In genomic region chr13:99135591-99135990, GRCh38 we compare ENCODE assay signal across 16 cellular contexts.
DNase-seq lines count a peak whose midpoint lies in the region; ATAC-seq and TF ChIP-seq lines count a peak whose summit lies in the region.
"Had no signal": no experiment of that assay in that cellular context is flagged by ENCODE, and none has a peak within 500 bp of the region (broad histone marks: within the 10 kb centered on the region; RNA-seq: fewer than 3 reads in every experiment).

No MANE protein-coding gene starts in this region.

- H3K36me3 ChIP-seq in GM23338 (ENCODE audit: insufficient read depth), result no peaks in the 10 kb centered on the region
- H3K36me3 ChIP-seq: HAP-1 had no signal

- DNase-seq in GM23338 (ENCODE audit: low spot score), result no peak
- DNase-seq in coronary artery (ENCODE audit: low spot score), result peak; percentile 36
- DNase-seq in neural crest cell (ENCODE audit: low read depth, low spot score), result no peak
- no peak for DNase-seq in NCI-H1092 (lab: John Stamatoyannopoulos, UW)
- DNase-seq: C1 segment of cervical spinal cord; Calu3; CD4-positive, alpha-beta memory T cell; COR-L47; DMS53; DMS79 treated with DMSO at 0.1 percent for 48 hours; GF-D8; GOT3; HFFc6 had no signal

- no peak overlapping the region for H3K4me2 ChIP-seq in GM23338

- 0 out of 2 replicates have a peak, but pooled peaks cover 4% of the 10 kb centered on the region for H3K9me2 ChIP-seq in GM23338 (ENCODE audit: insufficient read depth)

- H3K4me3 Mint-ChIP-seq in GM23338, result no peak overlapping the region
- no peak overlapping the region for H3K4me3 Mint-ChIP-seq in neural crest cell
- H3K4me3 Mint-ChIP-seq: CD4-positive, alpha-beta memory T cell; HFFc6 had no signal

- no peaks in the 10 kb centered on the region for H4K20me1 ChIP-seq in GM23338 (replicated peaks; ENCODE audit: insufficient read depth)

- H3K27me3 Mint-ChIP-seq in GM23338 (ENCODE audit: insufficient read depth, low read depth, poor library complexity), result no peaks in the 10 kb centered on the region
- no peaks in the 10 kb centered on the region for H3K27me3 Mint-ChIP-seq in neural crest cell (ENCODE audit: low read depth)
- H3K27me3 Mint-ChIP-seq: CD4-positive, alpha-beta memory T cell had no signal

- no peaks in the 10 kb centered on the region for H3K79me2 ChIP-seq in GM23338 (replicated peaks; ENCODE audit: insufficient read depth)

- peaks cover 4% of the 10 kb centered on the region for H3K36me3 Mint-ChIP-seq in GM23338 (ENCODE audit: low read depth)
- H3K36me3 Mint-ChIP-seq in neural crest cell (ENCODE audit: low read depth), result no peaks in the 10 kb centered on the region
- H3K36me3 Mint-ChIP-seq: CD4-positive, alpha-beta memory T cell had no signal

- no peaks in the 10 kb centered on the region for H3F3A ChIP-seq in GM23338 (replicated peaks; ENCODE audit: low read depth)

- ATAC-seq in GM23338 (no peak), HG02870 (IDR thresholded peaks at IDR 0.05; ENCODE audit: unreplicated experiment) (no peak), HG03280 (IDR thresholded peaks at IDR 0.05; ENCODE audit: unreplicated experiment) (no peak)

- H3K4me1 Mint-ChIP-seq in GM23338, result peaks cover 14% of the 10 kb centered on the region
- peaks cover 23% of the 10 kb centered on the region for H3K4me1 Mint-ChIP-seq in neural crest cell

- H3K27ac Mint-ChIP-seq in GM23338 (no peak overlapping the region), neural crest cell (ENCODE audit: unreplicated experiment) (peak overlapping the region; percentile 5)
- H3K27ac Mint-ChIP-seq: HFFc6 had no signal

- H3K9me3 Mint-ChIP-seq in GM23338 (peaks cover 12% of the 10 kb centered on the region; the same call in 2 of the 3 replicates), neural crest cell (peaks cover 3% of the 10 kb centered on the region)
- H3K9me3 Mint-ChIP-seq: HFFc6 had no signal

- peak overlapping the region; percentile 85; the same call in 1 of the 2 replicates for H2AFZ ChIP-seq in GM23338

- H3K27ac ChIP-seq in GM23338 (ENCODE audit: low read depth), result no peak overlapping the region
- no peak overlapping the region for H3K27ac ChIP-seq in coronary artery

- H3K4me3 ChIP-seq in GM23338 (no peak overlapping the region), coronary artery (no peak overlapping the region)
- H3K4me3 ChIP-seq: HAP-1 had no signal

- H3K4me1 ChIP-seq in GM23338 (ENCODE audit: insufficient read depth), result no peaks in the 10 kb centered on the region

- H3K27me3 ChIP-seq in GM23338 (ENCODE audit: insufficient read depth), result no peaks in the 10 kb centered on the region

- TF ChIP-seq CTCF in GM23338 (conservative IDR thresholded peaks at IDR 0.05; ENCODE audit: low read depth in 2 of 2) (no peak), coronary artery (IDR thresholded peaks at IDR 0.05) (no peak), neural crest cell (conservative IDR thresholded peaks at IDR 0.05) (no peak)

TF ChIP-seq in GM23338, 12 proteins besides CTCF, POLR2A, EP300 and RAD21 (continues in another document):
- TF ChIP-seq EZH2 (IDR thresholded peaks at IDR 0.05; ENCODE audit: low read depth, unreplicated experiment) (no peak), POLR2AphosphoS5 (IDR thresholded peaks at IDR 0.05; ENCODE audit: low read depth) (no peak), JUNB (IDR thresholded peaks at IDR 0.05; ENCODE audit: unreplicated experiment) (no peak), REST (IDR thresholded peaks at IDR 0.05; ENCODE audit: unreplicated experiment) (no peak), ZNF462 (CRISPR knock-in tag; IDR thresholded peaks at IDR 0.05) (no peak), STAT1 (IDR thresholded peaks at IDR 0.05; ENCODE audit: unreplicated experiment) (no peak), NANOG (IDR thresholded peaks at IDR 0.05; ENCODE audit: borderline replicate concordance) (no peak), CREB1 (CRISPR knock-in tag; IDR thresholded peaks at IDR 0.05; ENCODE audit: low read depth) (no peak), ZNF331 (CRISPR knock-in tag; IDR thresholded peaks at IDR 0.05; ENCODE audit: low read depth) (no peak), EZH2phosphoT487 (IDR thresholded peaks at IDR 0.05; ENCODE audit: unreplicated experiment) (no peak)
